1 cellular context compared by ENCODE assay signal in the genomic region with DNA sequence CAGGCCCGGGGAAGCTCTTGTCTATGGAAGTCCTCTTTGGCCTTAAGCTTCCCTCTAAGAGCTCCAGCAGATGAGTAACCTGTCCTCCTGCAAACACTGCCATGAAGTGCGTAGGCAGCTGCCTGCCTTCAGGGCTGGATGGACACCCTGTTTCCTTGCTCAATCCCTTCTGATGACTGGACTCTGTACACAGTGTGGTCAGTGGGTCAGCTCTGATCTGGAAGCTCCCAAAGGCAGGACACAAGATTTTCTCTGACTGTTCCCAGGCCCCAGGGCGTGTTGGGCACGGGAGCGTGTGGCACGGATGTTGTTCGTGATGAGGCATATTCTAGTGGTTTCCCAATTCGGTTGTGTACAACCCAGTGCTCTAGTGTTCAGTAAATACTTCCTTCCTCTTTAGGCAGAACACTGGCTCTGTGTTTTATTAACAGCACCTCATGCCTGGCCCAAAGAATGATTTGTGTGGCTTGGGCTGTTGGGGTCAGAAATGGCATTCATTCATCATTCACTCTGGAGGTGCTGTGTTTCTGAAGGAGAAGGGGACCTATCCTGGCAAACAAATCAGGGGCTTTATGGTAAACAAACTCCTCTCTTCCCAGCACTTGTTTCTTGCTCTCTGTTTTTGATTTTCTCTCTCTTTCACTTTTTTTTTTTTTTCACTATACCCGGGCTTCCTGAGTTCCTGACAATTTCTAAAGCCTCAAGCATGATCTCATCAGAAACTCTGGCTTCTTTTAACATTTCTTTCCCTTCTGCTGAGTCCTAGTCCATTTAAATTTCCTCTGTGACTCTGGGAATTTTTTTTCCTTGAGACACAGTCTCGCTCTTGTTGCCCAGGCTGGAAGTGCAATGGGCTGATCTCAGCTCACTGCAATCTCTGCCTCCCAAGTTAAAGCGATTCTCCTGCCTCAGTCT.
TF ChIP-seq lines count a peak whose summit lies in the region.

No MANE protein-coding gene starts in this region.

TF ChIP-seq in HepG2, 621 proteins besides CTCF, POLR2A, EP300 and RAD21 (continued from another document and continues in another):
- no peak for TF ChIP-seq EED (CRISPR knock-in tag; IDR thresholded peaks at IDR 0.05)
- TF ChIP-seq AHR (CRISPR knock-in tag; IDR thresholded peaks at IDR 0.05), result peak; percentile 87
- no peak for TF ChIP-seq ZFP62 (CRISPR knock-in tag; IDR thresholded peaks at IDR 0.05)
- TF ChIP-seq, protein P1, sequence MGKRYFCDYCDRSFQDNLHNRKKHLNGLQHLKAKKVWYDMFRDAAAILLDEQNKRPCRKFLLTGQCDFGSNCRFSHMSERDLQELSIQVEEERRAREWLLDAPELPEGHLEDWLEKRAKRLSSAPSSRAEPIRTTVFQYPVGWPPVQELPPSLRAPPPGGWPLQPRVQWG (CRISPR knock-in tag; IDR thresholded peaks at IDR 0.05; ENCODE audit: borderline replicate concordance, low read depth), result no peak
- TF ChIP-seq, protein P2, sequence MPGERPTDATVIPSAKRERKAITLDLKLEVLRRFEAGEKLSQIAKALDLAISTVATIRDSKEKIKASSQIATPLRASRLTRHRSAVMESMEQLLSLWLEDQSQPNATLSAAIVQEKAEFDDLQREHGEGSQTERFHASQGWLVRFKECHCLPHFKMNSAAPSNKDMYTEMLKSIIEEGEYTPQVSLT (CRISPR knock-in tag; IDR thresholded peaks at IDR 0.05; ENCODE audit: borderline replicate concordance, low read depth), result 0 out of 2 replicates have a peak, but pooled peaks have one; percentile 74
- TF ChIP-seq KLF6 (CRISPR knock-in tag; IDR thresholded peaks at IDR 0.05), result peak; percentile 76
- TF ChIP-seq FOXJ3 (CRISPR knock-in tag; IDR thresholded peaks at IDR 0.05; ENCODE audit: borderline replicate concordance), result peak; percentile 60; the same call in 1 of the 2 replicates
- TF ChIP-seq ZNF607 (CRISPR knock-in tag; IDR thresholded peaks at IDR 0.05; ENCODE audit: borderline replicate concordance), result peak; percentile 30; the same call in 1 of the 2 replicates
- TF ChIP-seq HOXA7 (CRISPR knock-in tag; IDR thresholded peaks at IDR 0.05), result no peak
- TF ChIP-seq ZBTB38 (CRISPR knock-in tag; IDR thresholded peaks at IDR 0.05), result peak; percentile 92
- peak; percentile 85; the same call in 1 of the 2 replicates for TF ChIP-seq ZNF766 (CRISPR knock-in tag; IDR thresholded peaks at IDR 0.05; ENCODE audit: borderline replicate concordance)
- TF ChIP-seq, protein P3, sequence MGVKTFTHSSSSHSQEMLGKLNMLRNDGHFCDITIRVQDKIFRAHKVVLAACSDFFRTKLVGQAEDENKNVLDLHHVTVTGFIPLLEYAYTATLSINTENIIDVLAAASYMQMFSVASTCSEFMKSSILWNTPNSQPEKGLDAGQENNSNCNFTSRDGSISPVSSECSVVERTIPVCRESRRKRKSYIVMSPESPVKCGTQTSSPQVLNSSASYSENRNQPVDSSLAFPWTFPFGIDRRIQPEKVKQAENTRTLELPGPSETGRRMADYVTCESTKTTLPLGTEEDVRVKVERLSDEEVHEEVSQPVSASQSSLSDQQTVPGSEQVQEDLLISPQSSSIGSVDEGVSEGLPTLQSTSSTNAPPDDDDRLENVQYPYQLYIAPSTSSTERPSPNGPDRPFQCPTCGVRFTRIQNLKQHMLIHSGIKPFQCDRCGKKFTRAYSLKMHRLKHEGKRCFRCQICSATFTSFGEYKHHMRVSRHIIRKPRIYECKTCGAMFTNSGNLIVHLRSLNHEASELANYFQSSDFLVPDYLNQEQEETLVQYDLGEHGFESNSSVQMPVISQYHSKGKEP (CRISPR knock-in tag; IDR thresholded peaks at IDR 0.05), result no peak
- TF ChIP-seq BRD4 (CRISPR knock-in tag; IDR thresholded peaks at IDR 0.05), result no peak
- TF ChIP-seq, protein P4, sequence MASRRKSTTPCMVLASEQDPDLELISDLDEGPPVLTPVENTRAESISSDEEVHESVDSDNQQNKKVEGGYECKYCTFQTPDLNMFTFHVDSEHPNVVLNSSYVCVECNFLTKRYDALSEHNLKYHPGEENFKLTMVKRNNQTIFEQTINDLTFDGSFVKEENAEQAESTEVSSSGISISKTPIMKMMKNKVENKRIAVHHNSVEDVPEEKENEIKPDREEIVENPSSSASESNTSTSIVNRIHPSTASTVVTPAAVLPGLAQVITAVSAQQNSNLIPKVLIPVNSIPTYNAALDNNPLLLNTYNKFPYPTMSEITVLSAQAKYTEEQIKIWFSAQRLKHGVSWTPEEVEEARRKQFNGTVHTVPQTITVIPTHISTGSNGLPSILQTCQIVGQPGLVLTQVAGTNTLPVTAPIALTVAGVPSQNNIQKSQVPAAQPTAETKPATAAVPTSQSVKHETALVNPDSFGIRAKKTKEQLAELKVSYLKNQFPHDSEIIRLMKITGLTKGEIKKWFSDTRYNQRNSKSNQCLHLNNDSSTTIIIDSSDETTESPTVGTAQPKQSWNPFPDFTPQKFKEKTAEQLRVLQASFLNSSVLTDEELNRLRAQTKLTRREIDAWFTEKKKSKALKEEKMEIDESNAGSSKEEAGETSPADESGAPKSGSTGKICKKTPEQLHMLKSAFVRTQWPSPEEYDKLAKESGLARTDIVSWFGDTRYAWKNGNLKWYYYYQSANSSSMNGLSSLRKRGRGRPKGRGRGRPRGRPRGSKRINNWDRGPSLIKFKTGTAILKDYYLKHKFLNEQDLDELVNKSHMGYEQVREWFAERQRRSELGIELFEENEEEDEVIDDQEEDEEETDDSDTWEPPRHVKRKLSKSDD (CRISPR knock-in tag; IDR thresholded peaks at IDR 0.05; ENCODE audit: low read depth), result peak; percentile 15; the same call in 1 of the 2 replicates
- 0 out of 2 replicates have a peak, but pooled peaks have one; percentile 54 for TF ChIP-seq AKAP8 (CRISPR knock-in tag; IDR thresholded peaks at IDR 0.05)
- TF ChIP-seq, protein P5, sequence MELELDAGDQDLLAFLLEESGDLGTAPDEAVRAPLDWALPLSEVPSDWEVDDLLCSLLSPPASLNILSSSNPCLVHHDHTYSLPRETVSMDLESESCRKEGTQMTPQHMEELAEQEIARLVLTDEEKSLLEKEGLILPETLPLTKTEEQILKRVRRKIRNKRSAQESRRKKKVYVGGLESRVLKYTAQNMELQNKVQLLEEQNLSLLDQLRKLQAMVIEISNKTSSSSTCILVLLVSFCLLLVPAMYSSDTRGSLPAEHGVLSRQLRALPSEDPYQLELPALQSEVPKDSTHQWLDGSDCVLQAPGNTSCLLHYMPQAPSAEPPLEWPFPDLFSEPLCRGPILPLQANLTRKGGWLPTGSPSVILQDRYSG (CRISPR knock-in tag; IDR thresholded peaks at IDR 0.05), result 0 out of 2 replicates have a peak, but pooled peaks have one; percentile 61
- TF ChIP-seq, protein P6, sequence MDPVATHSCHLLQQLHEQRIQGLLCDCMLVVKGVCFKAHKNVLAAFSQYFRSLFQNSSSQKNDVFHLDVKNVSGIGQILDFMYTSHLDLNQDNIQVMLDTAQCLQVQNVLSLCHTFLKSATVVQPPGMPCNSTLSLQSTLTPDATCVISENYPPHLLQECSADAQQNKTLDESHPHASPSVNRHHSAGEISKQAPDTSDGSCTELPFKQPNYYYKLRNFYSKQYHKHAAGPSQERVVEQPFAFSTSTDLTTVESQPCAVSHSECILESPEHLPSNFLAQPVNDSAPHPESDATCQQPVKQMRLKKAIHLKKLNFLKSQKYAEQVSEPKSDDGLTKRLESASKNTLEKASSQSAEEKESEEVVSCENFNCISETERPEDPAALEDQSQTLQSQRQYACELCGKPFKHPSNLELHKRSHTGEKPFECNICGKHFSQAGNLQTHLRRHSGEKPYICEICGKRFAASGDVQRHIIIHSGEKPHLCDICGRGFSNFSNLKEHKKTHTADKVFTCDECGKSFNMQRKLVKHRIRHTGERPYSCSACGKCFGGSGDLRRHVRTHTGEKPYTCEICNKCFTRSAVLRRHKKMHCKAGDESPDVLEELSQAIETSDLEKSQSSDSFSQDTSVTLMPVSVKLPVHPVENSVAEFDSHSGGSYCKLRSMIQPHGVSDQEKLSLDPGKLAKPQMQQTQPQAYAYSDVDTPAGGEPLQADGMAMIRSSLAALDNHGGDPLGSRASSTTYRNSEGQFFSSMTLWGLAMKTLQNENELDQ (CRISPR knock-in tag; IDR thresholded peaks at IDR 0.05; ENCODE audit: borderline replicate concordance), result no peak; the same call in 1 of the 2 replicates
- TF ChIP-seq FOXM1 (CRISPR knock-in tag; IDR thresholded peaks at IDR 0.05), result no peak
- no peak for TF ChIP-seq EHMT2 (IDR thresholded peaks at IDR 0.05; ENCODE audit: borderline replicate concordance, low read depth, low read length)
- no peak for TF ChIP-seq ZNF713 (CRISPR knock-in tag; IDR thresholded peaks at IDR 0.05)
- TF ChIP-seq, protein P7, sequence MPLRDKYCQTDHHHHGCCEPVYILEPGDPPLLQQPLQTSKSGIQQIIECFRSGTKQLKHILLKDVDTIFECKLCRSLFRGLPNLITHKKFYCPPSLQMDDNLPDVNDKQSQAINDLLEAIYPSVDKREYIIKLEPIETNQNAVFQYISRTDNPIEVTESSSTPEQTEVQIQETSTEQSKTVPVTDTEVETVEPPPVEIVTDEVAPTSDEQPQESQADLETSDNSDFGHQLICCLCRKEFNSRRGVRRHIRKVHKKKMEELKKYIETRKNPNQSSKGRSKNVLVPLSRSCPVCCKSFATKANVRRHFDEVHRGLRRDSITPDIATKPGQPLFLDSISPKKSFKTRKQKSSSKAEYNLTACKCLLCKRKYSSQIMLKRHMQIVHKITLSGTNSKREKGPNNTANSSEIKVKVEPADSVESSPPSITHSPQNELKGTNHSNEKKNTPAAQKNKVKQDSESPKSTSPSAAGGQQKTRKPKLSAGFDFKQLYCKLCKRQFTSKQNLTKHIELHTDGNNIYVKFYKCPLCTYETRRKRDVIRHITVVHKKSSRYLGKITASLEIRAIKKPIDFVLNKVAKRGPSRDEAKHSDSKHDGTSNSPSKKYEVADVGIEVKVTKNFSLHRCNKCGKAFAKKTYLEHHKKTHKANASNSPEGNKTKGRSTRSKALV (CRISPR knock-in tag; IDR thresholded peaks at IDR 0.05), result peak; percentile 50; the same call in 1 of the 2 replicates
- no peak for TF ChIP-seq ZNF501 (CRISPR knock-in tag; IDR thresholded peaks at IDR 0.05)
- TF ChIP-seq, protein P8, sequence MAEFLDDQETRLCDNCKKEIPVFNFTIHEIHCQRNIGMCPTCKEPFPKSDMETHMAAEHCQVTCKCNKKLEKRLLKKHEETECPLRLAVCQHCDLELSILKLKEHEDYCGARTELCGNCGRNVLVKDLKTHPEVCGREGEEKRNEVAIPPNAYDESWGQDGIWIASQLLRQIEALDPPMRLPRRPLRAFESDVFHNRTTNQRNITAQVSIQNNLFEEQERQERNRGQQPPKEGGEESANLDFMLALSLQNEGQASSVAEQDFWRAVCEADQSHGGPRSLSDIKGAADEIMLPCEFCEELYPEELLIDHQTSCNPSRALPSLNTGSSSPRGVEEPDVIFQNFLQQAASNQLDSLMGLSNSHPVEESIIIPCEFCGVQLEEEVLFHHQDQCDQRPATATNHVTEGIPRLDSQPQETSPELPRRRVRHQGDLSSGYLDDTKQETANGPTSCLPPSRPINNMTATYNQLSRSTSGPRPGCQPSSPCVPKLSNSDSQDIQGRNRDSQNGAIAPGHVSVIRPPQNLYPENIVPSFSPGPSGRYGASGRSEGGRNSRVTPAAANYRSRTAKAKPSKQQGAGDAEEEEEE (CRISPR knock-in tag; IDR thresholded peaks at IDR 0.05; ENCODE audit: borderline replicate concordance), result 0 out of 2 replicates have a peak, but pooled peaks have one; percentile 95
- TF ChIP-seq ZNF17 (CRISPR knock-in tag; IDR thresholded peaks at IDR 0.05), result no peak
- peak; percentile 82; the same call in 1 of the 2 replicates for TF ChIP-seq MIER2 (CRISPR knock-in tag; IDR thresholded peaks at IDR 0.05)
- peak; percentile 74; the same call in 1 of the 2 replicates for TF ChIP-seq YEATS4 (CRISPR knock-in tag; IDR thresholded peaks at IDR 0.05; ENCODE audit: borderline replicate concordance)
- TF ChIP-seq ATF7-NPFF (CRISPR knock-in tag; IDR thresholded peaks at IDR 0.05; ENCODE audit: low read depth), result peak; percentile 79; the same call in 1 of the 2 replicates
- TF ChIP-seq, protein P9, sequence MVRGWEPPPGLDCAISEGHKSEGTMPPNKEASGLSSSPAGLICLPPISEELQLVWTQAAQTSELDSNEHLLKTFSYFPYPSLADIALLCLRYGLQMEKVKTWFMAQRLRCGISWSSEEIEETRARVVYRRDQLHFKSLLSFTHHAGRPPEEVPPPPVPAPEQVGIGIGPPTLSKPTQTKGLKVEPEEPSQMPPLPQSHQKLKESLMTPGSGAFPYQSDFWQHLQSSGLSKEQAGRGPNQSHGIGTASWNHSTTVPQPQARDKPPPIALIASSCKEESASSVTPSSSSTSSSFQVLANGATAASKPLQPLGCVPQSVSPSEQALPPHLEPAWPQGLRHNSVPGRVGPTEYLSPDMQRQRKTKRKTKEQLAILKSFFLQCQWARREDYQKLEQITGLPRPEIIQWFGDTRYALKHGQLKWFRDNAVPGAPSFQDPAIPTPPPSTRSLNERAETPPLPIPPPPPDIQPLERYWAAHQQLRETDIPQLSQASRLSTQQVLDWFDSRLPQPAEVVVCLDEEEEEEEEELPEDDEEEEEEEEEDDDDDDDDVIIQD (CRISPR knock-in tag; IDR thresholded peaks at IDR 0.05; ENCODE audit: low read depth), result peak; percentile 69; the same call in 1 of the 2 replicates
- no peak; the same call in 1 of the 2 replicates for TF ChIP-seq ZBTB3 (CRISPR knock-in tag; IDR thresholded peaks at IDR 0.05; ENCODE audit: borderline replicate concordance, low read depth)
- TF ChIP-seq, protein P10, sequence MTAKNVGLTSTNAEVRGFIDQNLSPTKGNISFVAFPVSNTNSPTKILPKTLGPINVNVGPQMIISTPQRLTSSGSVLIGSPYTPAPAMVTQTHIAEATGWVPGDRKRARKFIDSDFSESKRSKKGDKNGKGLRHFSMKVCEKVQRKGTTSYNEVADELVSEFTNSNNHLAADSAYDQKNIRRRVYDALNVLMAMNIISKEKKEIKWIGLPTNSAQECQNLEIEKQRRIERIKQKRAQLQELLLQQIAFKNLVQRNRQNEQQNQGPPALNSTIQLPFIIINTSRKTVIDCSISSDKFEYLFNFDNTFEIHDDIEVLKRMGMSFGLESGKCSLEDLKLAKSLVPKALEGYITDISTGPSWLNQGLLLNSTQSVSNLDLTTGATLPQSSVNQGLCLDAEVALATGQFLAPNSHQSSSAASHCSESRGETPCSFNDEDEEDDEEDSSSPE (CRISPR knock-in tag; IDR thresholded peaks at IDR 0.05), result no peak
- no peak for TF ChIP-seq ZNF317 (CRISPR knock-in tag; IDR thresholded peaks at IDR 0.05)
- TF ChIP-seq ZNF446 (CRISPR knock-in tag; IDR thresholded peaks at IDR 0.05), result no peak
- TF ChIP-seq SIN3A (IDR thresholded peaks at IDR 0.05; ENCODE audit: borderline replicate concordance, low read depth, low read length), result peak; percentile 65; the same call in 1 of the 2 replicates
- TF ChIP-seq IRF2 (CRISPR knock-in tag; IDR thresholded peaks at IDR 0.05), result peak; percentile 58; the same call in 1 of the 2 replicates
- TF ChIP-seq RXRB (CRISPR knock-in tag; IDR thresholded peaks at IDR 0.05; ENCODE audit: borderline replicate concordance), result peak; percentile 77; the same call in 1 of the 2 replicates
- TF ChIP-seq ZNF775 (CRISPR knock-in tag; IDR thresholded peaks at IDR 0.05; ENCODE audit: borderline replicate concordance), result 0 out of 2 replicates have a peak, but pooled peaks have one; percentile 34
